ENCODE assay signal across 1 cellular context in the genomic region with DNA sequence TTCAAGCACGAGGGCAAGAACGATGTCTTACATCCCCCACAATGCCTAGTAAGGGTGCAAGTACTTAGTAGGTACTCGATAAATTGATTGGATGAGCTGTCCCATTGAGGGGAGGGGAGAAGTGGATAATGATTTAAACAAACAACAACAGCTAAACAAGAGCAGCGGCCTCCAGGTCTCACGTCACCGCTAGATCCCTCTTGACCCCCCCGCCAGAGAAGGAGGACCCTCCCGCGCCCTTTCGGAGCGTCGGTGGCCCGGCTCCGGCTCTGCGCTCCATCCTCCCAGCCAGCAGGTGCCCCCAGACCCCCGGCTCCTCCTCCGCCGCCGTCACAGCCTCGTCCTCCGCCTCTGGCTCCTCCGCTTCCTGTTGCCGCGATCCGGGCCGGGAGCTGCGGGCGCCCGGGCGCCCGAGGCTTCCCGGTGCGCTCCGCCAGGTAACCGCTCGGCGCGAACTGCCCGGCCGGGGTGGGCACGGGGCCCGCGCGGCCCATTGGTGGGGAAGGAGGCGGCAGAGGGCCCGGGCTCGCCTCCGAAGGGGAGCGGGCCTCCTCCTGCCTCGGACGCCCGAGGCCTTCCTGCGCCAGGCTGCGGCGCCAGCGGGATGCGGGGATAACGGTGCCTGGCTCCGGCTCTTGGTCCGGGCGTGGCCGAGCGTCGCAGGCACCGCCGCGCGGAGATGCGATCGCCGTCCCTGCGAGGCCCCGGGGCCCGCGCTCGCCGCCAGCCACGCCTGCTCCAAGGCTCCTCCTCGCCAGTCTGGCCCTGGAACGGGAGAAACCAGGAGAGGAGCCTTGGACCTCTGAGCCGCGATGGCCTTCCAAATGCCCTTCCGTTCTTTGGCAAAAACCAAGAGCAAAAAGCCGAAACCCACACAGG.
TF ChIP-seq lines count a peak whose summit lies in the region.

Gene TLCD5 (plus strand): TSS at position 368 of the 879 bp plus-strand sequence. CDS start 2,143 bp downstream, outside the sequence.

TF ChIP-seq in K562, 482 proteins besides CTCF, POLR2A, EP300 and RAD21 (continued from another document):
- TF ChIP-seq HNRNPUL1 (IDR thresholded peaks at IDR 0.05; ENCODE audit: low read length) = no peak
- no peak for TF ChIP-seq TEAD1 (CRISPR knock-in tag; IDR thresholded peaks at IDR 0.05)
- no peak for TF ChIP-seq MAX (CRISPR knock-in tag; IDR thresholded peaks at IDR 0.05)
- peak; percentile 50; the same call in 1 of the 2 replicates for TF ChIP-seq PHF8 (IDR thresholded peaks at IDR 0.05; ENCODE audit: borderline replicate concordance, low read length)
- TF ChIP-seq, protein P1, sequence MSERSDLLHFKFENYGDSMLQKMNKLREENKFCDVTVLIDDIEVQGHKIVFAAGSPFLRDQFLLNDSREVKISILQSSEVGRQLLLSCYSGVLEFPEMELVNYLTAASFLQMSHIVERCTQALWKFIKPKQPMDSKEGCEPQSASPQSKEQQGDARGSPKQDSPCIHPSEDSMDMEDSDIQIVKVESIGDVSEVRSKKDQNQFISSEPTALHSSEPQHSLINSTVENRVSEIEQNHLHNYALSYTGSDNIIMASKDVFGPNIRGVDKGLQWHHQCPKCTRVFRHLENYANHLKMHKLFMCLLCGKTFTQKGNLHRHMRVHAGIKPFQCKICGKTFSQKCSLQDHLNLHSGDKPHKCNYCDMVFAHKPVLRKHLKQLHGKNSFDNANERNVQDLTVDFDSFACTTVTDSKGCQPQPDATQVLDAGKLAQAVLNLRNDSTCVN (CRISPR knock-in tag; IDR thresholded peaks at IDR 0.05) = no peak
- TF ChIP-seq ZNF583 (CRISPR knock-in tag; IDR thresholded peaks at IDR 0.05) = no peak
- TF ChIP-seq SRSF7 (optimal IDR thresholded peaks at IDR 0.05; ENCODE audit: low read depth, low read length) = no peak
- TF ChIP-seq MXD1 (CRISPR knock-in tag; IDR thresholded peaks at IDR 0.05; ENCODE audit: borderline replicate concordance, poor library complexity, severe bottlenecking) = no peak
- no peak for TF ChIP-seq ZBTB8A (IDR thresholded peaks at IDR 0.05; ENCODE audit: partially characterized antibody)
- no peak for TF ChIP-seq MAFF (IDR thresholded peaks at IDR 0.05; ENCODE audit: low read length)
- TF ChIP-seq NR2C1 (IDR thresholded peaks at IDR 0.05) = no peak
- no peak for TF ChIP-seq NR2C1 (tag; IDR thresholded peaks at IDR 0.05)
- TF ChIP-seq HSF4 (CRISPR knock-in tag; IDR thresholded peaks at IDR 0.05; ENCODE audit: borderline replicate concordance) = no peak
- peak; percentile 59; the same call in 1 of the 2 replicates for TF ChIP-seq SIN3B (IDR thresholded peaks at IDR 0.05; ENCODE audit: low read depth)
- no peak for TF ChIP-seq PATZ1 (CRISPR knock-in tag; IDR thresholded peaks at IDR 0.05; ENCODE audit: borderline replicate concordance)
- TF ChIP-seq PYGO2 (tag; IDR thresholded peaks at IDR 0.05) = no peak
- TF ChIP-seq ZNF140 (CRISPR knock-in tag; IDR thresholded peaks at IDR 0.05) = no peak
- TF ChIP-seq THRAP3 (IDR thresholded peaks at IDR 0.05; ENCODE audit: borderline replicate concordance) = no peak
- no peak for TF ChIP-seq ZNF431 (CRISPR knock-in tag; IDR thresholded peaks at IDR 0.05)
- TF ChIP-seq, protein P2, sequence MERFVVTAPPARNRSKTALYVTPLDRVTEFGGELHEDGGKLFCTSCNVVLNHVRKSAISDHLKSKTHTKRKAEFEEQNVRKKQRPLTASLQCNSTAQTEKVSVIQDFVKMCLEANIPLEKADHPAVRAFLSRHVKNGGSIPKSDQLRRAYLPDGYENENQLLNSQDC (CRISPR knock-in tag; IDR thresholded peaks at IDR 0.05) = no peak
- TF ChIP-seq KDM1A (IDR thresholded peaks at IDR 0.05) = no peak
- TF ChIP-seq POLR2AphosphoS2 (IDR thresholded peaks at IDR 0.05; ENCODE audit: low read length) = no peak
- no peak for TF ChIP-seq ZNF224 (CRISPR knock-in tag; IDR thresholded peaks at IDR 0.05)
- no peak for TF ChIP-seq ZNF277 (CRISPR knock-in tag; IDR thresholded peaks at IDR 0.05; ENCODE audit: borderline replicate concordance)
- peak in 1 of 2 experiments; percentile 43; a peak in 2 of 4 replicates for TF ChIP-seq MAZ (CRISPR knock-in tag; conservative IDR thresholded peaks at IDR 0.05 in 1 of 2, IDR thresholded peaks at IDR 0.05 in 1 of 2)
- TF ChIP-seq IRF2 (CRISPR knock-in tag; IDR thresholded peaks at IDR 0.05) = no peak
- TF ChIP-seq JUND (IDR thresholded peaks at IDR 0.05; ENCODE audit: borderline replicate concordance, low read depth, low read length) = no peak
- TF ChIP-seq JUND (tag; IDR thresholded peaks at IDR 0.05; ENCODE audit: borderline replicate concordance, low read depth, low read length) = no peak
- TF ChIP-seq, protein P3, sequence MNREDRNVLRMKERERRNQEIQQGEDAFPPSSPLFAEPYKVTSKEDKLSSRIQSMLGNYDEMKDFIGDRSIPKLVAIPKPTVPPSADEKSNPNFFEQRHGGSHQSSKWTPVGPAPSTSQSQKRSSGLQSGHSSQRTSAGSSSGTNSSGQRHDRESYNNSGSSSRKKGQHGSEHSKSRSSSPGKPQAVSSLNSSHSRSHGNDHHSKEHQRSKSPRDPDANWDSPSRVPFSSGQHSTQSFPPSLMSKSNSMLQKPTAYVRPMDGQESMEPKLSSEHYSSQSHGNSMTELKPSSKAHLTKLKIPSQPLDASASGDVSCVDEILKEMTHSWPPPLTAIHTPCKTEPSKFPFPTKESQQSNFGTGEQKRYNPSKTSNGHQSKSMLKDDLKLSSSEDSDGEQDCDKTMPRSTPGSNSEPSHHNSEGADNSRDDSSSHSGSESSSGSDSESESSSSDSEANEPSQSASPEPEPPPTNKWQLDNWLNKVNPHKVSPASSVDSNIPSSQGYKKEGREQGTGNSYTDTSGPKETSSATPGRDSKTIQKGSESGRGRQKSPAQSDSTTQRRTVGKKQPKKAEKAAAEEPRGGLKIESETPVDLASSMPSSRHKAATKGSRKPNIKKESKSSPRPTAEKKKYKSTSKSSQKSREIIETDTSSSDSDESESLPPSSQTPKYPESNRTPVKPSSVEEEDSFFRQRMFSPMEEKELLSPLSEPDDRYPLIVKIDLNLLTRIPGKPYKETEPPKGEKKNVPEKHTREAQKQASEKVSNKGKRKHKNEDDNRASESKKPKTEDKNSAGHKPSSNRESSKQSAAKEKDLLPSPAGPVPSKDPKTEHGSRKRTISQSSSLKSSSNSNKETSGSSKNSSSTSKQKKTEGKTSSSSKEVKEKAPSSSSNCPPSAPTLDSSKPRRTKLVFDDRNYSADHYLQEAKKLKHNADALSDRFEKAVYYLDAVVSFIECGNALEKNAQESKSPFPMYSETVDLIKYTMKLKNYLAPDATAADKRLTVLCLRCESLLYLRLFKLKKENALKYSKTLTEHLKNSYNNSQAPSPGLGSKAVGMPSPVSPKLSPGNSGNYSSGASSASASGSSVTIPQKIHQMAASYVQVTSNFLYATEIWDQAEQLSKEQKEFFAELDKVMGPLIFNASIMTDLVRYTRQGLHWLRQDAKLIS (CRISPR knock-in tag; IDR thresholded peaks at IDR 0.05) = no peak
